In the genomic region with DNA sequence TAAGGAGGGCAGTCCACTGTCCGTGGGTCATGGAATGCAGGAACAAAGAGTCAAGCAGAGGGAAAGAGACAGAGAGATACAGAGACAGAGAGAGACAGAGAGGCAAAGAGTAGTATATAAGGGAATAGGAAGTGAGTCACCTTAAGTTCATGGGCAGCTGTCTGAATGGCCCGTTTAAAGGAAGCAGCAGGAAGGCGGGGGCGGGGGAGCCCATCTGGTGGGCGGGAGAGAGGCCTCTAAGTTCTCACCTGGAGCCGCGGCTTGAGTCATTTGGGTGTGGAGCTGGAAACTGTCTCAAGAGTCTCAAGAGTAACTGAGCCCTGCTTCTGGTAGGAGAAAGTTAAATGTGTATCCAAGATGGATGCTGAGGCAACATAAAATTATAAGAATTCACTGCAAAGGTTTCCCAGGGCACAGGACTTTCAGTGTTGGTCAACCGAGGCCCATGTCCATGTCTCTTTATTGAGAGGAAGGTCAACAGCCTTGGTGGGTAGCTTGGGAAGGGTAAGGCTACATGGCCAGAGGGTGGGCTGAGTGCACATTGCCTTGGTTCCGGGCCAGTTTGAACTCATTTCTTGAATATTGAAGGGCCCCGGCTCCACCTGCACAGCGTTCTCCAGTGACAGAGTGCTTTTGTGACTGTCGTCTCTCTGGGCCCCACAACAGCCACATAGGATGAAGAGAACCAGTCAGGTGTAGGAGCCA, we compare ENCODE assay signal across 14 cellular contexts.
DNase-seq lines count a peak whose midpoint lies in the region; ATAC-seq and TF ChIP-seq lines count a peak whose summit lies in the region.
"Had no signal": no experiment of that assay in that cellular context is flagged by ENCODE, and none has a peak within 500 bp of the region (broad histone marks: within the 10 kb centered on the region; RNA-seq: fewer than 3 reads in every experiment).

No MANE protein-coding gene starts in this region.

- H3K27me3 ChIP-seq in esophagus squamous epithelium (no peaks in the 10 kb centered on the region), psoas muscle (ENCODE audit: insufficient read depth in 3 of 3, low read length in 2 of 3) (no peaks in the 10 kb centered on the region)
- H3K27me3 ChIP-seq: pancreas, tibial artery had no signal

- no peaks in the 10 kb centered on the region for H3K36me3 ChIP-seq in esophagus squamous epithelium
- H3K36me3 ChIP-seq in psoas muscle (ENCODE audit: insufficient read depth in 1 of 2, low read depth in 1 of 2), result no peaks in the 10 kb centered on the region
- H3K36me3 ChIP-seq: pancreas, tibial artery had no signal

- H3K4me1 ChIP-seq in esophagus squamous epithelium, result peaks cover 0 to 55% (median 26%) of the 10 kb centered on the region in 3 donors
- H3K4me1 ChIP-seq in psoas muscle, result peaks cover 7% of the 10 kb centered on the region

- 56 to 58% methylated on average over 10 to 11 of the region's 12 CpGs for WGBS in esophagus squamous epithelium, 2 donors
- 85 to 87% (median 86%) methylated on average over 12 of the region's 12 CpGs for WGBS in psoas muscle, 3 donors

- POLR2A ChIA-PET in activated CD4-positive, alpha-beta memory T cell treated with anti-CD3 and anti-CD28 coated beads for 36 hours (lab: Charles Lee), result no interaction called here

- ATAC-seq in psoas muscle, result no peak
- ATAC-seq: pancreas had no signal

- H3K9me3 Mint-ChIP-seq in activated CD4-positive, alpha-beta memory T cell treated with anti-CD3 and anti-CD28 coated beads for 36 hours, result no peaks in the 10 kb centered on the region
- H3K9me3 Mint-ChIP-seq: activated B cell treated with CpG ODN at 0.5 μM for 24 hours had no signal

- DNase-seq in DMS53 (lab: John Stamatoyannopoulos, UW) (peak; percentile 55), DMS53 treated with DMSO at 0.1 percent for 48 hours (lab: John Stamatoyannopoulos, UW; ENCODE audit: unreplicated experiment) (no peak), esophagus squamous epithelium (lab: John Stamatoyannopoulos, UW) (no peak), NCI-H2029 treated with DMSO at 0.1 percent for 48 hours (lab: John Stamatoyannopoulos, UW) (no peak), NCI-H146 treated with DMSO at 0.1 percent for 48 hours (lab: John Stamatoyannopoulos, UW; ENCODE audit: unreplicated experiment) (no peak), psoas muscle (no peak)
- peak; percentile 93 for DNase-seq in activated CD4-positive, alpha-beta memory T cell treated with anti-CD3 and anti-CD28 coated beads for 36 hours
- DNase-seq in stimulated activated CD8-positive, alpha-beta memory T cell treated with anti-CD3 and anti-CD28 coated beads, Interleukin-12 subunit alpha, Interleukin-12 subunit beta, amount 100 ng/mL, for 4 hours (ENCODE audit: low read depth), result peak; percentile 8
- DNase-seq: 8988T, activated B cell treated with CpG ODN at 0.5 μM for 24 hours, GDM1, KBM-7, pancreas, tibial artery had no signal

- H3K27ac ChIP-seq in esophagus squamous epithelium, result peak overlapping the region in 3 of 4 donors; percentile 28 to 61 (median 55)
- no peak overlapping the region for H3K27ac ChIP-seq in psoas muscle
- H3K27ac ChIP-seq: pancreas, tibial artery had no signal

- no peak overlapping the region for H3K4me3 Mint-ChIP-seq in activated CD4-positive, alpha-beta memory T cell treated with anti-CD3 and anti-CD28 coated beads for 36 hours
- H3K4me3 Mint-ChIP-seq: activated B cell treated with CpG ODN at 0.5 μM for 24 hours had no signal

- H3K27ac Mint-ChIP-seq in activated CD4-positive, alpha-beta memory T cell treated with anti-CD3 and anti-CD28 coated beads for 36 hours, result peak overlapping the region; percentile 14
- H3K27ac Mint-ChIP-seq: activated B cell treated with CpG ODN at 0.5 μM for 24 hours had no signal

- CTCF ChIA-PET in activated CD4-positive, alpha-beta memory T cell treated with anti-CD3 and anti-CD28 coated beads for 36 hours (lab: Charles Lee), result interaction anchor here (1.7 to 2.0 kb wide), 2 partner anchors 10 to 12 kb away, joined by 8 to 9 read pairs; no protein-coding TSS in a partner anchor

- no peaks in the 10 kb centered on the region for H3K9me3 ChIP-seq in esophagus squamous epithelium
- H3K9me3 ChIP-seq in psoas muscle, result no peaks in the 10 kb centered on the region
- H3K9me3 ChIP-seq: pancreas, tibial artery had no signal

- H3K36me3 Mint-ChIP-seq in activated CD4-positive, alpha-beta memory T cell treated with anti-CD3 and anti-CD28 coated beads for 36 hours, result no peaks in the 10 kb centered on the region

- no peaks in the 10 kb centered on the region for H3K27me3 Mint-ChIP-seq in activated CD4-positive, alpha-beta memory T cell treated with anti-CD3 and anti-CD28 coated beads for 36 hours

- H3K4me3 ChIP-seq in esophagus squamous epithelium (no peak overlapping the region), psoas muscle (no peak overlapping the region)
- H3K4me3 ChIP-seq: pancreas, tibial artery had no signal

- TF ChIP-seq CTCF in esophagus squamous epithelium (IDR thresholded peaks at IDR 0.05), result no peak
- no peak for TF ChIP-seq CTCF in psoas muscle (IDR thresholded peaks at IDR 0.05)

- peaks cover 13% of the 10 kb centered on the region for H3K4me1 Mint-ChIP-seq in activated CD4-positive, alpha-beta memory T cell treated with anti-CD3 and anti-CD28 coated beads for 36 hours (ENCODE audit: low read depth)
- H3K4me1 Mint-ChIP-seq: activated B cell treated with CpG ODN at 0.5 μM for 24 hours had no signal

- intact Hi-C loops in activated CD4-positive, alpha-beta memory T cell treated with anti-CD3 and anti-CD28 coated beads for 36 hours (cut with micrococcal nuclease), result loop anchor here (1.0 kb wide), 2 partner anchors 86 to 142 kb away; partner anchors contain the start of gene CACUL1
- intact Hi-C loops in esophagus squamous epithelium (cut with DNase I) (no loop called here), psoas muscle (cut with DNase I) (no loop called here)

- no peak for TF ChIP-seq POLR2A in esophagus squamous epithelium (IDR thresholded peaks at IDR 0.05)

Comparison
In these comparisons a context has a peak if more than half of its experiments do, and no peak if none do; other contexts are left out.
1. DNase-seq: peak in DMS53 (single experiment), activated CD4-positive, alpha-beta memory T cell treated with anti-CD3 and anti-CD28 coated beads for 36 hours (single experiment) and stimulated activated CD8-positive, alpha-beta memory T cell treated with anti-CD3 and anti-CD28 coated beads, Interleukin-12 subunit alpha, Interleukin-12 subunit beta, amount 100 ng/mL, for 4 hours (single experiment); none in DMS53 treated with DMSO at 0.1 percent for 48 hours (single experiment), esophagus squamous epithelium (single experiment), NCI-H2029 treated with DMSO at 0.1 percent for 48 hours (single experiment), NCI-H146 treated with DMSO at 0.1 percent for 48 hours (single experiment) and psoas muscle (0 of 2).